Comparison of ENCODE assay signal across 8 cellular contexts in the genomic region with DNA sequence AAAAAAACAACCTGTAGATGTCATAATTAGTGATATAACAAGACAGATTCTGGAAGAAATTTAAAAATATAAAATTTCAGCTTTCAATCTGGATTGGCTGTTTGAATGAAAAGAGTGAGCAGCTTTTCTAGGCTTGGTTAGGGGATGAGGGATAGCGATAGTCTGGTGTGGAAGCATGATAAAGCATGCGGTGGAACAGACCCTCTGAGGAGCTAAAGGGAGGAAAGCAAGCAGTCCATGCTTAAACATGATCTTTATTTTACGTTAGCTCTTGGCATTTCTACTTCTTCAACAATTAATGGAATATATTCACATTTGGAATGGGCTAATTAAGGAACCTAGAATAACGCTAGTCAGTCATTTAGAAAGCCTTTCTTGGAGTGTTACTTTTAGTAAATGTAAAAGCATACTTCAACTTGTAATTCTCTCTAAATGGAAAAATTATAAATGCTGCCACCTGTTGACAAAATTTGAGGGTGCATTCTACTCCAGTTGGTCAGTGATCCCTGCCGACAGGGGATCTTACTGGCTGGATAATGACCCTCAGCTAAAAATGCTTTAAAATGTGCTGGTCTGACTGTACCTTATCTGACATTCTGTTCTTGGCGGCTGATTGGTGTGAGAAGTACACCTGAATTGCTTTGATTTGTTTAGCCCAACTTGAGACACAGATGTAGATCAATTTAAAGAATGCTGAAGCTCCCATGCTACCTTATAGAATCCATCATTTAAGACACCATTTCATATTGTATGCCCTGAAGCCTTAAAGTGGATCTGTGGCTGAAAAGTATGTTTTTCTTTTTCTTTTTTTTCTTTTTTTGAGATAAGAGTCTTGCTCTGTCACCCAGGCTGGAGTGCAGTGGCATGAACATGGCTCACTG.
DNase-seq lines count a peak whose midpoint lies in the region; FAIRE-seq and TF ChIP-seq lines count a peak whose summit lies in the region.

No MANE protein-coding gene starts in this region.

- CTCF ChIA-PET in HEK293 (lab: Yijun Ruan, JAX) = interaction anchor here (0.5 to 4.5 kb wide), 34 partner anchors 9 to 1218 kb away, joined by 3 to 25 read pairs (median 4); no protein-coding TSS in a partner anchor

- H3K27me3 ChIP-seq in keratinocyte (ENCODE audit: control insufficient read depth, extremely low read depth, insufficient read depth, low read length) = no peaks in the 10 kb centered on the region

- H3K9me1 ChIP-seq in keratinocyte (ENCODE audit: control insufficient read depth, extremely low read depth, insufficient read depth, low read length) = no peaks in the 10 kb centered on the region

- no peak overlapping the region for H3K9ac ChIP-seq in keratinocyte (ENCODE audit: control insufficient read depth, extremely low read depth, insufficient read depth, low read length)

- peak; percentile 61 for FAIRE-seq in keratinocyte (lab: Jason Lieb, UNC)

- H4K20me1 ChIP-seq in keratinocyte (ENCODE audit: control insufficient read depth, extremely low read depth, insufficient read depth, low read length) = peaks cover 5% of the 10 kb centered on the region

- H3K4me3 Mint-ChIP-seq in brain (peak overlapping the region in 1 of 5 experiments; percentile 38), type B pancreatic cell (no peak overlapping the region)

- DNase-seq in DMS153 treated with DMSO at 0.1 percent for 48 hours (lab: John Stamatoyannopoulos, UW; ENCODE audit: unreplicated experiment) (peak; percentile 28), DMS153 (lab: John Stamatoyannopoulos, UW) (no peak), NCI-H446 treated with DMSO at 0.1 percent for 48 hours (lab: John Stamatoyannopoulos, UW) (peak; percentile 30), keratinocyte (ENCODE audit: low read depth, low spot score) (no peak), type B pancreatic cell (ENCODE audit: extremely low spot score, unreplicated experiment) (no peak)
- DNase-seq in effector CD4-positive, alpha-beta T cell = no peak

- H3K27ac ChIP-seq in HEK293 (ENCODE audit: extremely low read depth, low read depth, low read length) (no peak overlapping the region), keratinocyte (ENCODE audit: control insufficient read depth, insufficient read depth, low read length) (no peak overlapping the region)

- H2AFZ ChIP-seq in keratinocyte (ENCODE audit: control insufficient read depth, low read length) = no peak overlapping the region

- H3K4me1 ChIP-seq in HEK293 (ENCODE audit: control insufficient read depth, insufficient read depth, low read length) (no peaks in the 10 kb centered on the region; the same call in 1 of the 2 replicates), keratinocyte (ENCODE audit: control insufficient read depth, extremely low read depth, insufficient read depth, low read length) (no peaks in the 10 kb centered on the region)

- H3K79me2 ChIP-seq in keratinocyte (ENCODE audit: control insufficient read depth, insufficient read depth, low read length) = peaks cover 5% of the 10 kb centered on the region

- dilution Hi-C loops in keratinocyte (cut with MboI; ENCODE audit: extremely low pct_ligation_motif_present, low sequenced_read_pairs) = no loop called here

- no peaks in the 10 kb centered on the region for H3K9me3 Mint-ChIP-seq in brain
- H3K9me3 Mint-ChIP-seq in type B pancreatic cell = no peaks in the 10 kb centered on the region

- H3K4me3 ChIP-seq in HEK293 (ENCODE audit: low read depth, low read length) (no peak overlapping the region), keratinocyte (ENCODE audit: control insufficient read depth in 2 of 3, extremely low read depth in 1 of 3, insufficient read depth in 2 of 3, low read depth in 1 of 3, low read length in 3 of 3) (no peak overlapping the region)

- H3K36me3 Mint-ChIP-seq in brain = peaks cover 11% of the 10 kb centered on the region
- H3K36me3 Mint-ChIP-seq in type B pancreatic cell = no peaks in the 10 kb centered on the region

- H3K36me3 ChIP-seq in HEK293 (ENCODE audit: control insufficient read depth in 2 of 2, insufficient read depth in 1 of 2, low read length in 2 of 2) = no peaks in the 10 kb centered on the region
- H3K36me3 ChIP-seq in keratinocyte (ENCODE audit: control insufficient read depth in 2 of 2, extremely low read depth in 1 of 2, insufficient read depth in 2 of 2, low read length in 2 of 2) = peaks cover 0 to 3% of the 10 kb centered on the region in 2 experiments

- TF ChIP-seq CTCF in HEK293 (tag by site-specific recombination; IDR thresholded peaks at IDR 0.05) (no peak), brain (conservative IDR thresholded peaks at IDR 0.05) (peak; percentile 65 to 79), keratinocyte (optimal IDR thresholded peaks at IDR 0.05 in 1 of 3, IDR thresholded peaks at IDR 0.05 in 1 of 3, conservative IDR thresholded peaks at IDR 0.05 in 1 of 3; ENCODE audit: extremely low read depth in 1 of 3, insufficient read depth in 2 of 3, low read length in 3 of 3) (peak; percentile 33 to 58 (median 48)), type B pancreatic cell (conservative IDR thresholded peaks at IDR 0.05) (peak; percentile 78)

- H3K9me3 ChIP-seq in HEK293 (ENCODE audit: control insufficient read depth, insufficient read depth, low read depth, low read length) (no peaks in the 10 kb centered on the region), keratinocyte (ENCODE audit: control insufficient read depth, low read depth, low read length) (no peaks in the 10 kb centered on the region)

- H3K4me1 Mint-ChIP-seq in brain (peaks cover 17% of the 10 kb centered on the region), type B pancreatic cell (ENCODE audit: unreplicated experiment) (peaks cover 11% of the 10 kb centered on the region)

- H3K4me2 ChIP-seq in keratinocyte (ENCODE audit: control insufficient read depth, extremely low read depth, insufficient read depth, low read depth, low read length) = no peak overlapping the region

- H3K27me3 Mint-ChIP-seq in brain (no peaks in the 10 kb centered on the region), type B pancreatic cell (no peaks in the 10 kb centered on the region)

- peak overlapping the region in 4 of 5 experiments; percentile 13 to 54 (median 32) for H3K27ac Mint-ChIP-seq in brain
- no peak overlapping the region for H3K27ac Mint-ChIP-seq in type B pancreatic cell

- POLR2A ChIA-PET in HEK293 (lab: Yijun Ruan, JAX) = interaction anchor here (0.9 kb wide), 1 partner anchor 143 kb away, joined by 3 read pairs; no protein-coding TSS in a partner anchor

TF ChIP-seq in HEK293, 187 proteins besides CTCF, POLR2A, EP300 and RAD21:
- TF ChIP-seq KLF16 (tag by site-specific recombination; IDR thresholded peaks at IDR 0.05) (no peak), SCRT2 (tag by site-specific recombination; IDR thresholded peaks at IDR 0.05) (peak; percentile 63), ZNF660 (tag by site-specific recombination; IDR thresholded peaks at IDR 0.05) (0 out of 2 replicates have a peak, but pooled peaks have one; percentile 39), ZNF654 (tag by site-specific recombination; IDR thresholded peaks at IDR 0.05; ENCODE audit: low read depth) (peak; percentile 53)

Comparison
In these comparisons a context has a peak if more than half of its experiments do, and no peak if none do; other contexts are left out.
1. DNase-seq: peak in DMS153 treated with DMSO at 0.1 percent for 48 hours (single experiment) and NCI-H446 treated with DMSO at 0.1 percent for 48 hours (single experiment); none in DMS153 (single experiment), keratinocyte (single experiment), type B pancreatic cell (single experiment) and effector CD4-positive, alpha-beta T cell (single experiment).